In the genomic region with DNA sequence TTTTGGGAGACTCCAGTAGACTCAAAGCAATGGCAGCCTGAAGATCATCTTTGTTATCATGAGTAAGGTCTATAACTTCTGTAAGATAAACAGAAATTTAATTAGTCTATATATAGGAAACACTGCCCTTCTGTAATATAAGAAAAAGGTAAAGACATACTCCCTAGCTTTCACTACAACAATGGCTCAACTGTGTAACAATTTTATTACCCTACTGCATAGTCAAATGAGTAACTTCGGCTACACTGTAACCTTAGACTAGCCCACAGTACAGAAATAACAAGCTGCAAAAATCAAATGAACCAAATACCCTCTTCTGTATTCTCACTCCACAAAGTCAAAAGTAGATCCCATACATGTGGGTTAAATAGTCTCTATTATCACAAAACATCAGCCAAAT, we compare ENCODE assay signal across 15 cellular contexts. TPM values are rescaled to one million over a fixed set of nuclear protein-coding genes. Genes with fewer than 3 reads are reported as not detected.
DNase-seq lines count a peak whose midpoint lies in the region; ATAC-seq and TF ChIP-seq lines count a peak whose summit lies in the region.
"Had no signal": no experiment of that assay in that cellular context is flagged by ENCODE, and none has a peak within 500 bp of the region (broad histone marks: within the 10 kb centered on the region; RNA-seq: fewer than 3 reads in every experiment).

No MANE protein-coding gene starts in this region.

- H3K27ac ChIP-seq in left ventricle myocardium inferior (replicated peaks): peak overlapping the region; percentile 50
- H3K27ac ChIP-seq: testis had no signal

- peaks cover 16% of the 10 kb centered on the region for H3K4me1 Mint-ChIP-seq in activated T-helper 2 cell treated with anti-CD3 and anti-CD28 coated beads, Interferon-gamma antibody, Interleukin-2, Interleukin-4, amounts not matched to agents 10 μg/mL and 5 μg/mL and 100 μg/mL, durations not matched to agents 14 hours and 24 hours and 36 hours (ENCODE audit: low read depth)
- peaks cover 24% of the 10 kb centered on the region for H3K4me1 Mint-ChIP-seq in stimulated activated memory B cell treated with anti-CD40 and anti-IgM and Interleukin-4, amounts not matched to agents 10 μg/mL and 1 μg/mL and 100 μg/mL, for 72 hours

- ATAC-seq in Right ventricle myocardium superior (ENCODE audit: poor library complexity) (no peak), HG03354 (IDR thresholded peaks at IDR 0.05; ENCODE audit: poor library complexity, severe bottlenecking, unreplicated experiment) (peak; percentile 33), GM21367 (IDR thresholded peaks at IDR 0.05; ENCODE audit: unreplicated experiment) (no peak)
- ATAC-seq in stimulated activated memory B cell treated with anti-CD40 and anti-IgM and Interleukin-4, amounts not matched to agents 10 μg/mL and 1 μg/mL and 100 μg/mL, for 72 hours: no peak
- ATAC-seq: HepG2 had no signal

- no peak overlapping the region for H3K4me3 ChIP-seq in left ventricle myocardium inferior
- H3K4me3 ChIP-seq: testis had no signal

- H3K27me3 ChIP-seq in left ventricle myocardium inferior (ENCODE audit: low read depth): no peaks in the 10 kb centered on the region
- H3K27me3 ChIP-seq: testis had no signal

- DNase-seq in left ventricle myocardium inferior: no peak
- DNase-seq in Right ventricle myocardium superior: no peak
- DNase-seq in activated T-helper 2 cell treated with anti-CD3 and anti-CD28 coated beads, Interferon-gamma antibody, Interleukin-2, Interleukin-4, amounts not matched to agents 10 μg/mL and 5 μg/mL and 100 μg/mL, durations not matched to agents 14 hours and 24 hours and 36 hours (ENCODE audit: low spot score): no peak
- no peak for DNase-seq in NCI-H2107 treated with DMSO at 0.1 percent for 48 hours (lab: John Stamatoyannopoulos, UW; ENCODE audit: unreplicated experiment)
- DNase-seq in G401 (ENCODE audit: low spot score): no peak
- DNase-seq: DMS 273 treated with DMSO at 0.1 percent for 48 hours, NCI-H2081 treated with DMSO at 0.1 percent for 48 hours, NCI-H748 treated with DMSO at 0.1 percent for 48 hours, right cardiac atrium, testis had no signal

- in situ Hi-C loops in G401 (cut with HindIII; ENCODE audit: low sequenced_read_pairs): no loop called here

- H3K27ac Mint-ChIP-seq in activated T-helper 2 cell treated with anti-CD3 and anti-CD28 coated beads, Interferon-gamma antibody, Interleukin-2, Interleukin-4, amounts not matched to agents 10 μg/mL and 5 μg/mL and 100 μg/mL, durations not matched to agents 14 hours and 24 hours and 36 hours: peak overlapping the region; percentile 10
- peak overlapping the region; percentile 62 for H3K27ac Mint-ChIP-seq in stimulated activated memory B cell treated with anti-CD40 and anti-IgM and Interleukin-4, amounts not matched to agents 10 μg/mL and 1 μg/mL and 100 μg/mL, for 72 hours
- H3K27ac Mint-ChIP-seq: dendritic cell treated with granulocyte-macrophage colony-stimulating factor and Interleukin-4, amounts not matched to agents 40 ng/mL and 50 ng/mL, for 4 days had no signal

- H3K9me3 ChIP-seq in left ventricle myocardium inferior (replicated peaks): no peaks in the 10 kb centered on the region
- H3K9me3 ChIP-seq: testis had no signal

- H3K27me3 Mint-ChIP-seq in activated T-helper 2 cell treated with anti-CD3 and anti-CD28 coated beads, Interferon-gamma antibody, Interleukin-2, Interleukin-4, amounts not matched to agents 10 μg/mL and 5 μg/mL and 100 μg/mL, durations not matched to agents 14 hours and 24 hours and 36 hours (ENCODE audit: low read depth): no peaks in the 10 kb centered on the region
- H3K27me3 Mint-ChIP-seq in stimulated activated memory B cell treated with anti-CD40 and anti-IgM and Interleukin-4, amounts not matched to agents 10 μg/mL and 1 μg/mL and 100 μg/mL, for 72 hours: no peaks in the 10 kb centered on the region
- H3K27me3 Mint-ChIP-seq: dendritic cell treated with granulocyte-macrophage colony-stimulating factor and Interleukin-4, amounts not matched to agents 40 ng/mL and 50 ng/mL, for 4 days had no signal

- peaks cover 47% of the 10 kb centered on the region for H3K36me3 ChIP-seq in left ventricle myocardium inferior

- H3K9me3 Mint-ChIP-seq in activated T-helper 2 cell treated with anti-CD3 and anti-CD28 coated beads, Interferon-gamma antibody, Interleukin-2, Interleukin-4, amounts not matched to agents 10 μg/mL and 5 μg/mL and 100 μg/mL, durations not matched to agents 14 hours and 24 hours and 36 hours: no peaks in the 10 kb centered on the region
- no peaks in the 10 kb centered on the region for H3K9me3 Mint-ChIP-seq in stimulated activated memory B cell treated with anti-CD40 and anti-IgM and Interleukin-4, amounts not matched to agents 10 μg/mL and 1 μg/mL and 100 μg/mL, for 72 hours
- H3K9me3 Mint-ChIP-seq: dendritic cell treated with granulocyte-macrophage colony-stimulating factor and Interleukin-4, amounts not matched to agents 40 ng/mL and 50 ng/mL, for 4 days had no signal

- no peak for TF ChIP-seq CTCF in left ventricle myocardium inferior (IDR thresholded peaks at IDR 0.05; ENCODE audit: borderline replicate concordance)

- no peak overlapping the region for H3K4me3 Mint-ChIP-seq in activated T-helper 2 cell treated with anti-CD3 and anti-CD28 coated beads, Interferon-gamma antibody, Interleukin-2, Interleukin-4, amounts not matched to agents 10 μg/mL and 5 μg/mL and 100 μg/mL, durations not matched to agents 14 hours and 24 hours and 36 hours (ENCODE audit: low read depth)
- peak overlapping the region; percentile 4 for H3K4me3 Mint-ChIP-seq in stimulated activated memory B cell treated with anti-CD40 and anti-IgM and Interleukin-4, amounts not matched to agents 10 μg/mL and 1 μg/mL and 100 μg/mL, for 72 hours
- H3K4me3 Mint-ChIP-seq: dendritic cell treated with granulocyte-macrophage colony-stimulating factor and Interleukin-4, amounts not matched to agents 40 ng/mL and 50 ng/mL, for 4 days had no signal

- peaks cover 65% of the 10 kb centered on the region for H3K4me1 ChIP-seq in left ventricle myocardium inferior
- H3K4me1 ChIP-seq: testis had no signal

- H3K36me3 Mint-ChIP-seq in activated T-helper 2 cell treated with anti-CD3 and anti-CD28 coated beads, Interferon-gamma antibody, Interleukin-2, Interleukin-4, amounts not matched to agents 10 μg/mL and 5 μg/mL and 100 μg/mL, durations not matched to agents 14 hours and 24 hours and 36 hours (ENCODE audit: low read depth): peaks cover 35% of the 10 kb centered on the region
- H3K36me3 Mint-ChIP-seq in stimulated activated memory B cell treated with anti-CD40 and anti-IgM and Interleukin-4, amounts not matched to agents 10 μg/mL and 1 μg/mL and 100 μg/mL, for 72 hours: peaks cover 31% of the 10 kb centered on the region

- intact Hi-C loops in left ventricle myocardium inferior (cut with micrococcal nuclease) (no loop called here), Right ventricle myocardium superior (cut with DNase I) (no loop called here)
- intact Hi-C loops in activated T-helper 2 cell treated with anti-CD3 and anti-CD28 coated beads, Interferon-gamma antibody, Interleukin-2, Interleukin-4, amounts not matched to agents 10 μg/mL and 5 μg/mL and 100 μg/mL, durations not matched to agents 14 hours and 24 hours and 36 hours (cut with micrococcal nuclease): no loop called here

RNA-seq across cellular contexts. Expression of a gene that starts 33.7 kb away (rescaled TPM):
- 113 TPM for total RNA-seq in left ventricle myocardium inferior
- 136 TPM for total RNA-seq in Right ventricle myocardium superior
- total RNA-seq in activated T-helper 2 cell treated with anti-CD3 and anti-CD28 coated beads, Interferon-gamma antibody, Interleukin-2, Interleukin-4, amounts not matched to agents 10 μg/mL and 5 μg/mL and 100 μg/mL, durations not matched to agents 14 hours and 24 hours and 36 hours: 34.8 and 38.4 TPM in 2 replicates
- total RNA-seq in G401 (2014; rRNA removed; shearing (Covaris generic)): 37.8 and 40.4 TPM in 2 replicates
